ENCODE assay signal across 8 cellular contexts in genomic region chrX:107672955-107673378, GRCh38. TPM values are rescaled to one million over a fixed set of nuclear protein-coding genes. Genes with fewer than 3 reads are reported as not detected.
DNase-seq lines count a peak whose midpoint lies in the region; ATAC-seq and TF ChIP-seq lines count a peak whose summit lies in the region.

No MANE protein-coding gene starts in this region.

- TF ChIP-seq CTCF in LNCAP (IDR thresholded peaks at IDR 0.05) (0 out of 2 replicates have a peak, but pooled peaks have one; percentile 20), SK-N-SH (IDR thresholded peaks at IDR 0.05) (peak; percentile 63), retinal pigment epithelial cell (conservative IDR thresholded peaks at IDR 0.05; ENCODE audit: low read depth, low read length) (peak; percentile 75)

- no peak overlapping the region for H2AFZ ChIP-seq in ACC112 (ENCODE audit: low read length, unreplicated experiment)
- H2AFZ ChIP-seq in SK-N-SH (ENCODE audit: low read depth), result no peak overlapping the region

- POLR2A ChIA-PET in SK-N-SH (lab: Yijun Ruan, JAX), result interaction anchor here (0.9 kb wide), 1 partner anchor 44 kb away, joined by 3 read pairs; no protein-coding TSS in a partner anchor

- CTCF ChIA-PET in SK-N-SH (lab: Yijun Ruan, JAX), result interaction anchor here (0.6 to 2.9 kb wide), 17 partner anchors 9 to 256 kb away, joined by 3 to 14 read pairs (median 4); partner anchors contain the start of genes NCBP2L and TSC22D3

- H3K36me3 Mint-ChIP-seq in activated naive CD4-positive, alpha-beta T cell treated with anti-CD3 and anti-CD28 coated beads, Interleukin-2, amount 50 U/mL, for 72 hours, result peaks cover 6 to 10% of the 10 kb centered on the region in 2 donors

- no peaks in the 10 kb centered on the region for H3K9me3 ChIP-seq in SK-N-SH

- H3K4me1 ChIP-seq in ACC112 (ENCODE audit: control insufficient read depth, insufficient read depth, low read length, unreplicated experiment), result peaks cover 29% of the 10 kb centered on the region
- no peaks in the 10 kb centered on the region for H3K4me1 ChIP-seq in SK-N-SH (ENCODE audit: control insufficient read depth in 1 of 2, insufficient read depth in 2 of 2, low read depth in 1 of 2, low read length in 1 of 2)

- H3K9me3 Mint-ChIP-seq in activated naive CD4-positive, alpha-beta T cell treated with anti-CD3 and anti-CD28 coated beads, Interleukin-2, amount 50 U/mL, for 72 hours, result no peaks in the 10 kb centered on the region

- no peaks in the 10 kb centered on the region for H3K9me2 ChIP-seq in SK-N-SH

- peak; percentile 36 for ATAC-seq in GM18907 (IDR thresholded peaks at IDR 0.05; ENCODE audit: unreplicated experiment)
- ATAC-seq in activated naive CD4-positive, alpha-beta T cell treated with anti-CD3 and anti-CD28 coated beads, Interleukin-2, amount 50 U/mL, for 72 hours, result peak; percentile 48 to 53

- no peak for TF ChIP-seq EP300 in SK-N-SH (IDR thresholded peaks at IDR 0.05; ENCODE audit: borderline replicate concordance in 1 of 2, low read depth in 1 of 2, low read length in 1 of 2)

- H3K9ac ChIP-seq in SK-N-SH, result no peak overlapping the region

- H3K27me3 ChIP-seq in ACC112 (ENCODE audit: insufficient read depth, low read length) (no peaks in the 10 kb centered on the region), SK-N-SH (ENCODE audit: insufficient read depth) (peaks cover 20% of the 10 kb centered on the region)

- H3K36me3 ChIP-seq in ACC112 (ENCODE audit: insufficient read depth, low read length), result no peaks in the 10 kb centered on the region
- H3K36me3 ChIP-seq in SK-N-SH (replicated peaks in 1 of 2; ENCODE audit: control insufficient read depth in 1 of 2, insufficient read depth in 2 of 2, low read length in 1 of 2), result no peaks in the 10 kb centered on the region

- H3F3A ChIP-seq in SK-N-SH (replicated peaks; ENCODE audit: insufficient read depth), result no peaks in the 10 kb centered on the region

- DNase-seq in SK-N-SH (peak; percentile 67), cardiac septum (ENCODE audit: low spot score) (peak; percentile 80), retinal pigment epithelial cell (ENCODE audit: low read depth) (no peak), OCI-M2 (lab: John Stamatoyannopoulos, UW; ENCODE audit: unreplicated experiment) (no peak)
- peak; percentile 66 to 71 for DNase-seq in activated naive CD4-positive, alpha-beta T cell treated with anti-CD3 and anti-CD28 coated beads, Interleukin-2, amount 50 U/mL, for 72 hours (ENCODE audit: low spot score in 2 of 2)

- intact Hi-C loops in cardiac septum (cut with DNase I), result loop anchor here (1.0 kb wide), 1 partner anchor 102 kb away; the partner anchor contains the start of gene TSC22D3

- WGBS in SK-N-SH (ENCODE audit: low lambda C conversion rate), result 17% methylated on average over 2 of the region's 9 CpGs

- H3K79me2 ChIP-seq in ACC112 (ENCODE audit: control insufficient read depth, insufficient read depth, low read length, unreplicated experiment) (no peaks in the 10 kb centered on the region), SK-N-SH (ENCODE audit: insufficient read depth) (no peaks in the 10 kb centered on the region)

- H3K27ac ChIP-seq in ACC112 (ENCODE audit: low read depth, low read length) (peak overlapping the region; percentile 100), SK-N-SH (ENCODE audit: low read depth in 2 of 2, low read length in 1 of 2) (no peak overlapping the region)

- no peak overlapping the region for H3K4me2 ChIP-seq in SK-N-SH

- H3K4me3 ChIP-seq in ACC112 (ENCODE audit: low read depth, low read length) (peak overlapping the region; percentile 44; the same call in 1 of the 2 replicates), SK-N-SH (ENCODE audit: low read depth in 2 of 2, low read length in 1 of 2) (no peak overlapping the region), retinal pigment epithelial cell (ENCODE audit: low read length) (no peak overlapping the region)

- no peaks in the 10 kb centered on the region for H4K20me1 ChIP-seq in SK-N-SH (ENCODE audit: insufficient read depth)

- H3K27ac Mint-ChIP-seq in activated naive CD4-positive, alpha-beta T cell treated with anti-CD3 and anti-CD28 coated beads, Interleukin-2, amount 50 U/mL, for 72 hours, result peak overlapping the region; percentile 95 to 99

- TF ChIP-seq RAD21 in SK-N-SH (IDR thresholded peaks at IDR 0.05; ENCODE audit: low read length), result peak; percentile 64

TF ChIP-seq in SK-N-SH, 30 proteins besides CTCF, POLR2A, EP300 and RAD21:
- TF ChIP-seq SMC3 (IDR thresholded peaks at IDR 0.05; ENCODE audit: low read depth, low read length) (peak; percentile 44), FOXM1 (IDR thresholded peaks at IDR 0.05; ENCODE audit: low read depth) (no peak)
TF ChIP-seq in SK-N-SH: peak in this region for 1.

RNA-seq across cellular contexts. Expression of gene PRPS1, which starts 44.7 kb away (rescaled TPM):
- polyA plus RNA-seq in SK-N-SH (2012; rRNA removed), result 42.3 and 64.9 TPM in 2 replicates
- polyA plus RNA-seq in SK-N-SH (2012; cell fraction: cytosol; rRNA removed), result 63.1 and 63.6 TPM in 2 replicates
- 23.8 and 35.8 TPM in 2 replicates for polyA plus RNA-seq in SK-N-SH (2012; cell fraction: nucleus; rRNA removed)
- 100 to 1,000 TPM; 107 to 135 TPM for total RNA-seq in activated naive CD4-positive, alpha-beta T cell treated with anti-CD3 and anti-CD28 coated beads, Interleukin-2, amount 50 U/mL, for 72 hours
- total RNA-seq in cardiac septum, result 22.7 TPM

Comparison
In these comparisons a context has a peak if more than half of its experiments do, and no peak if none do; other contexts are left out.
1. CTCF ChIP-seq: peak in every context shown above with its lines; median percentile 75 in retinal pigment epithelial cell; 63 in SK-N-SH; 20 in LNCAP.
2. DNase-seq: peak in SK-N-SH (single experiment), activated naive CD4-positive, alpha-beta T cell treated with anti-CD3 and anti-CD28 coated beads, Interleukin-2, amount 50 U/mL, for 72 hours (2 of 2) and cardiac septum (single experiment); none in retinal pigment epithelial cell (single experiment) and OCI-M2 (single experiment).